In genomic region chrX:134377537-134377936, GRCh38 we compare ENCODE assay signal across 9 cellular contexts. TPM values are rescaled to one million over a fixed set of nuclear protein-coding genes. Genes with fewer than 3 reads are reported as not detected.
DNase-seq lines count a peak whose midpoint lies in the region; ATAC-seq and TF ChIP-seq lines count a peak whose summit lies in the region.
"Had no signal": no experiment of that assay in that cellular context is flagged by ENCODE, and none has a peak within 500 bp of the region (broad histone marks: within the 10 kb centered on the region; RNA-seq: fewer than 3 reads in every experiment).

No MANE protein-coding gene starts in this region.

- peak overlapping the region; percentile 20 for H3K4me3 Mint-ChIP-seq in activated T-cell treated with anti-CD3 and anti-CD28 coated beads, Interleukin-2, amount 50 U/mL, for 24 hours
- H3K4me3 Mint-ChIP-seq in activated T-cell treated with anti-CD3 and anti-CD28 coated beads, Interleukin-2, amount 50 U/mL, for 4 hours = no peak overlapping the region

- no peak for DNase-seq in activated T-cell treated with anti-CD3 and anti-CD28 coated beads, Interleukin-2, amount 50 U/mL, for 24 hours
- no peak for DNase-seq in activated T-cell treated with anti-CD3 and anti-CD28 coated beads, Interleukin-2, amount 50 U/mL, for 4 hours
- DNase-seq in Panc1 (ENCODE audit: low read depth, low spot score) (no peak), mammary epithelial cell (peak; percentile 32), KG1 (lab: John Stamatoyannopoulos, UW) (no peak), foreskin melanocyte (no peak)
- peak; percentile 1 for DNase-seq in stimulated activated CD4-positive, alpha-beta T cell treated with anti-CD3 and anti-CD28 coated beads, Interleukin-4, amount 100 ng/mL, for 1 hour

- peak; percentile 63; the same call in 1 of the 2 replicates for TF ChIP-seq CTCF in Panc1 (IDR thresholded peaks at IDR 0.05)
- TF ChIP-seq CTCF in mammary epithelial cell (conservative IDR thresholded peaks at IDR 0.05 in 1 of 2, IDR thresholded peaks at IDR 0.05 in 1 of 2; ENCODE audit: extremely low read depth in 1 of 2, insufficient read depth in 1 of 2, low read depth in 1 of 2, low read length in 2 of 2) = peak; percentile 44 to 58

- no peaks in the 10 kb centered on the region for H3K27me3 ChIP-seq in Panc1 (ENCODE audit: control insufficient read depth, insufficient read depth, low read length)
- H3K27me3 ChIP-seq in mammary epithelial cell (ENCODE audit: insufficient read depth, low read length) = no peaks in the 10 kb centered on the region

- peaks cover 8% of the 10 kb centered on the region for H3K36me3 ChIP-seq in Panc1 (ENCODE audit: control insufficient read depth, insufficient read depth, low read length)
- peaks cover 3% of the 10 kb centered on the region for H3K36me3 ChIP-seq in mammary epithelial cell (ENCODE audit: insufficient read depth, low read length)

- H3K4me1 Mint-ChIP-seq in activated T-cell treated with anti-CD3 and anti-CD28 coated beads, Interleukin-2, amount 50 U/mL, for 24 hours (ENCODE audit: low read depth) = peaks cover 20% of the 10 kb centered on the region
- H3K4me1 Mint-ChIP-seq in activated T-cell treated with anti-CD3 and anti-CD28 coated beads, Interleukin-2, amount 50 U/mL, for 4 hours (ENCODE audit: low read depth) = peaks cover 10% of the 10 kb centered on the region

- POLR2A ChIA-PET in Panc1 (lab: Charles Lee) = no interaction called here

- H3K4me3 ChIP-seq in Panc1 (ENCODE audit: low read depth in 2 of 2, low read length in 2 of 2) (no peak overlapping the region), mammary epithelial cell (replicated peaks in 1 of 3; ENCODE audit: insufficient read depth in 1 of 3, low read depth in 2 of 3, low read length in 3 of 3) (no peak overlapping the region)
- H3K4me3 ChIP-seq: skin epidermis had no signal

- no peak overlapping the region for H3K4me2 ChIP-seq in mammary epithelial cell (ENCODE audit: insufficient read depth, low read depth, low read length)

- H3K36me3 Mint-ChIP-seq in activated T-cell treated with anti-CD3 and anti-CD28 coated beads, Interleukin-2, amount 50 U/mL, for 24 hours (ENCODE audit: low read depth) = peaks cover 51% of the 10 kb centered on the region
- peaks cover 4% of the 10 kb centered on the region for H3K36me3 Mint-ChIP-seq in activated T-cell treated with anti-CD3 and anti-CD28 coated beads, Interleukin-2, amount 50 U/mL, for 4 hours (ENCODE audit: insufficient read depth)

- H4K20me1 ChIP-seq in mammary epithelial cell (ENCODE audit: insufficient read depth, low read length) = no peaks in the 10 kb centered on the region

- WGBS in mammary epithelial cell (ENCODE audit: low coverage, missing lambda C conversion rate) = 57% methylated on average over 5 of the region's 5 CpGs

- intact Hi-C loops in Panc1 (cut with micrococcal nuclease; ENCODE audit: unreplicated experiment) (no loop called here), mammary epithelial cell (cut with micrococcal nuclease) (no loop called here)

- H3K9ac ChIP-seq in mammary epithelial cell (ENCODE audit: insufficient read depth, low read length) = no peak overlapping the region

- ATAC-seq in activated T-cell treated with anti-CD3 and anti-CD28 coated beads, Interleukin-2, amount 50 U/mL, for 4 hours = no peak
- ATAC-seq in HG03095 (IDR thresholded peaks at IDR 0.05; ENCODE audit: unreplicated experiment) (peak; percentile 27), Panc1 (no peak)

- peaks cover 12% of the 10 kb centered on the region for H3K27me3 Mint-ChIP-seq in activated T-cell treated with anti-CD3 and anti-CD28 coated beads, Interleukin-2, amount 50 U/mL, for 24 hours
- no peaks in the 10 kb centered on the region for H3K27me3 Mint-ChIP-seq in activated T-cell treated with anti-CD3 and anti-CD28 coated beads, Interleukin-2, amount 50 U/mL, for 4 hours (ENCODE audit: low read depth)

- no peak overlapping the region for H3K27ac ChIP-seq in Panc1 (ENCODE audit: low read length)
- no peak overlapping the region for H3K27ac ChIP-seq in mammary epithelial cell (ENCODE audit: insufficient read depth, low read depth, low read length)
- H3K27ac ChIP-seq: skin epidermis had no signal

- CTCF ChIA-PET in Panc1 (lab: Charles Lee) (interaction anchor here (0.5 to 0.7 kb wide), 2 partner anchors 12 to 15 kb away, joined by 3 to 6 read pairs; no protein-coding TSS in a partner anchor), mammary epithelial cell (lab: Charles Lee; ENCODE audit: low non-redundant PET) (no interaction called here)

- BruUV-seq in Panc1 (replicated peaks; lab: Mats Ljungman, UMichigan) (no TSS peak), mammary epithelial cell (replicated peaks; lab: Mats Ljungman, UMichigan) (no TSS peak)

- dilution Hi-C loops in mammary epithelial cell (cut with HindIII; ENCODE audit: low sequenced_read_pairs) = no loop called here

- no peak overlapping the region for H2AFZ ChIP-seq in mammary epithelial cell (ENCODE audit: low read depth, low read length)

- peaks cover 25% of the 10 kb centered on the region for H3K4me1 ChIP-seq in Panc1 (ENCODE audit: control insufficient read depth, insufficient read depth, low read length)
- no peaks in the 10 kb centered on the region for H3K4me1 ChIP-seq in mammary epithelial cell (ENCODE audit: insufficient read depth, low read length)

- in situ Hi-C loops in Panc1 (cut with HindIII; ENCODE audit: low pct_unique_long_range_greater_than_20kb, low sequenced_read_pairs) = no loop called here
- in situ Hi-C loops in mammary epithelial cell (cut with MboI; ENCODE audit: low sequenced_read_pairs in 2 of 2) = no loop called here

- H3K79me2 ChIP-seq in mammary epithelial cell (ENCODE audit: insufficient read depth, low read length) = peaks cover 43% of the 10 kb centered on the region

- no peaks in the 10 kb centered on the region for H3K9me3 Mint-ChIP-seq in activated T-cell treated with anti-CD3 and anti-CD28 coated beads, Interleukin-2, amount 50 U/mL, for 24 hours
- H3K9me3 Mint-ChIP-seq in activated T-cell treated with anti-CD3 and anti-CD28 coated beads, Interleukin-2, amount 50 U/mL, for 4 hours = no peaks in the 10 kb centered on the region

- H3K9me3 ChIP-seq in Panc1 (ENCODE audit: control insufficient read depth, insufficient read depth, low read depth, low read length) = no peaks in the 10 kb centered on the region
- no peaks in the 10 kb centered on the region for H3K9me3 ChIP-seq in mammary epithelial cell (replicated peaks; ENCODE audit: insufficient read depth, low read length)

- peak overlapping the region; percentile 50 for H3K27ac Mint-ChIP-seq in activated T-cell treated with anti-CD3 and anti-CD28 coated beads, Interleukin-2, amount 50 U/mL, for 24 hours

RNA-seq across cellular contexts. Expression of gene PHF6, which starts 4.4 kb away (rescaled TPM):
- total RNA-seq in activated T-cell treated with anti-CD3 and anti-CD28 coated beads, Interleukin-2, amount 50 U/mL, for 4 hours = 10 to 100 TPM; 68.6 to 77.0 (median 70.4) TPM
- total RNA-seq in Panc1 (2021; ENCODE audit: unreplicated experiment) = 52.7 TPM
- polyA plus RNA-seq in Panc1 (2012; ENCODE audit: insufficient read length) = 20.8 TPM
- total RNA-seq in mammary epithelial cell = 10 to 100 TPM; 27.3 to 31.7 TPM
- polyA plus RNA-seq in mammary epithelial cell = 7.4 TPM
- 22.9 TPM for polyA minus RNA-seq in mammary epithelial cell

Comparison
In these comparisons a context has a peak if more than half of its experiments do, and no peak if none do; other contexts are left out.
1. DNase-seq: peak in mammary epithelial cell (single experiment) and stimulated activated CD4-positive, alpha-beta T cell treated with anti-CD3 and anti-CD28 coated beads, Interleukin-4, amount 100 ng/mL, for 1 hour (single experiment); none in activated T-cell treated with anti-CD3 and anti-CD28 coated beads, Interleukin-2, amount 50 U/mL, for 24 hours (single experiment), activated T-cell treated with anti-CD3 and anti-CD28 coated beads, Interleukin-2, amount 50 U/mL, for 4 hours (single experiment), Panc1 (single experiment), KG1 (single experiment) and foreskin melanocyte (single experiment).